8 cellular contexts compared by ENCODE assay signal in the genomic region with DNA sequence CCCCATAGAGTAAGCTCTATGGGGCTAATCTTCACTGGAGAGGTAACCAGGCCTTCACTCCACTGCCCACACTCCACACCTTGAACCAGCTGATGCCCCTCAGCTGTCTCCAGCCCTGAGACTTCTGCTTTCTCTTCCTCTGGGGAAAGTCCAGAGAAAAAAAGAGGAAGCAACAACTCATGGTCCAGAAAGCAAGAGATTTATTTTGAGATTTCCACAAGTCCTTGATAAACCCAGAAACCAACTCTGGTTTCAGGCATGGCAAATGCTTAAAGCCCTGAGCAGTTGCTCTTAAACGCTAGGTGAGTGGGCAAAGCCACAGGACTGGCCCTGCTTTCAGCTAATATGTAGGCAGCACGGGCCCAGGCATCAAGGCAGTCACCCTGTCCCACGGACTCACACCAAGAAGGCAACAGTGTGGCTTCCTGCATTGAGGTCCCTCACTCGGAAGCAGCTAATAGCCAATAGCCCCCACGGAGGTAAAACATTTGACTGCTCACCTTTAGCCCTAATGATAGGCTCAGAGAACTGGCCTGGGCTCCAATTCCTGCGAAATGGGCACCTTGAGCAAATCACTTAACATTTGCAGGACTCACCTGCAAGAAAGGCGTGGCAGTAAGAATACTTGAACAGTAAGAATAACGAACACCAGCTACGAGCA. TPM values are rescaled to one million over a fixed set of nuclear protein-coding genes. Genes with fewer than 3 reads are reported as not detected.
A peak's percentile ranks its signal among the peaks of the same experiment; 100 is the strongest.
DNase-seq lines count a peak whose midpoint lies in the region; ATAC-seq and TF ChIP-seq lines count a peak whose summit lies in the region.

No MANE protein-coding gene starts in this region.

- ATAC-seq in GM19467 (IDR thresholded peaks at IDR 0.05; ENCODE audit: unreplicated experiment) (peak; percentile 43), HG03354 (IDR thresholded peaks at IDR 0.05; ENCODE audit: poor library complexity, severe bottlenecking, unreplicated experiment) (peak; percentile 54)

- intact Hi-C loops in sigmoid colon (cut with DNase I), result no loop called here

- no peak for TF ChIP-seq POLR2A in sigmoid colon (IDR thresholded peaks at IDR 0.05)

- 76 to 83% methylated on average over 9 of the region's 9 CpGs for WGBS in sigmoid colon, 2 donors

- no peak overlapping the region for H3K4me3 ChIP-seq in sigmoid colon

- H3K27ac Mint-ChIP-seq in activated naive CD8-positive, alpha-beta T cell treated with anti-CD3 and anti-CD28 coated beads for 36 hours, result peak overlapping the region; percentile 30

- no peaks in the 10 kb centered on the region for H3K27me3 Mint-ChIP-seq in activated naive CD8-positive, alpha-beta T cell treated with anti-CD3 and anti-CD28 coated beads for 36 hours

- no peaks in the 10 kb centered on the region for H3K9me3 ChIP-seq in sigmoid colon

- H3K4me1 Mint-ChIP-seq in activated naive CD8-positive, alpha-beta T cell treated with anti-CD3 and anti-CD28 coated beads for 36 hours, result peaks cover 17% of the 10 kb centered on the region

- DNase-seq in GF-D8 (lab: John Stamatoyannopoulos, UW) (peak; percentile 67), kidney glomerular epithelial cell (lab: John Stamatoyannopoulos, UW) (no peak), NCI-H2107 treated with DMSO at 0.1 percent for 48 hours (lab: John Stamatoyannopoulos, UW; ENCODE audit: unreplicated experiment) (no peak), sigmoid colon (no peak)
- DNase-seq in activated naive CD8-positive, alpha-beta T cell treated with anti-CD3 and anti-CD28 coated beads for 36 hours, result no peak
- no peak for DNase-seq in stimulated activated CD4-positive, alpha-beta T cell treated with anti-CD3 and anti-CD28 coated beads, Interleukin-4, amount 100 ng/mL, for 4 hours

- H3K36me3 Mint-ChIP-seq in activated naive CD8-positive, alpha-beta T cell treated with anti-CD3 and anti-CD28 coated beads for 36 hours, result peaks cover 16% of the 10 kb centered on the region

- H3K27ac ChIP-seq in sigmoid colon, result no peak overlapping the region

- no peaks in the 10 kb centered on the region for H3K9me3 Mint-ChIP-seq in activated naive CD8-positive, alpha-beta T cell treated with anti-CD3 and anti-CD28 coated beads for 36 hours

- H3K4me3 Mint-ChIP-seq in activated naive CD8-positive, alpha-beta T cell treated with anti-CD3 and anti-CD28 coated beads for 36 hours, result no peak overlapping the region

- TF ChIP-seq EP300 in sigmoid colon (IDR thresholded peaks at IDR 0.05), result no peak

- TF ChIP-seq CTCF in sigmoid colon (IDR thresholded peaks at IDR 0.05), result no peak

- peaks cover 2 to 18% (median 14%) of the 10 kb centered on the region in 4 donors for H3K4me1 ChIP-seq in sigmoid colon

- H3K36me3 ChIP-seq in sigmoid colon, result peaks cover 0 to 39% (median 19%) of the 10 kb centered on the region in 4 donors

- no peaks in the 10 kb centered on the region for H3K27me3 ChIP-seq in sigmoid colon

RNA-seq across cellular contexts. Expression of gene CYB561A3, which starts 4.3 kb away (rescaled TPM):
- 10 to 100 TPM; 41.1 to 41.6 TPM for total RNA-seq in activated naive CD8-positive, alpha-beta T cell treated with anti-CD3 and anti-CD28 coated beads for 36 hours
- total RNA-seq in sigmoid colon, result 10 to 100 TPM; 17.3 to 39.6 (median 30.5) TPM
- polyA plus RNA-seq in sigmoid colon, result 10 to 100 TPM; 35.1 to 66.2 (median 39.6) TPM

RNA-seq across cellular contexts. Expression of gene TMEM138, which starts 4.8 kb away (rescaled TPM):
- total RNA-seq in activated naive CD8-positive, alpha-beta T cell treated with anti-CD3 and anti-CD28 coated beads for 36 hours, result 10 to 100 TPM; 57.6 to 64.1 TPM
- 10 to 100 TPM; 13.5 to 33.8 (median 21.0) TPM for total RNA-seq in sigmoid colon
- 10 to 100 TPM; 12.6 to 39.9 (median 19.4) TPM for polyA plus RNA-seq in sigmoid colon

RNA-seq across cellular contexts. Expression of gene TKFC, which starts 24.3 kb away (rescaled TPM):
- total RNA-seq in activated naive CD8-positive, alpha-beta T cell treated with anti-CD3 and anti-CD28 coated beads for 36 hours, result 10 to 100 TPM; 70.0 to 70.3 TPM
- 10 to 100 TPM; 10.8 to 12.0 (median 11.8) TPM for total RNA-seq in sigmoid colon
- 10 to 100 TPM; 14.4 to 40.0 (median 29.4) TPM for polyA plus RNA-seq in sigmoid colon

RNA-seq across cellular contexts. Expression of gene DDB1, which starts 24.5 kb away (rescaled TPM):
- 100 to 1,000 TPM; 308 to 315 TPM for total RNA-seq in activated naive CD8-positive, alpha-beta T cell treated with anti-CD3 and anti-CD28 coated beads for 36 hours
- total RNA-seq in sigmoid colon, result 100 to 1,000 TPM; 101 to 108 (median 105) TPM
- polyA plus RNA-seq in sigmoid colon, result 100 to 1,000 TPM in 1 of 3 donors, 10 to 100 TPM in 2; 68.2 to 120 (median 75.1) TPM

RNA-seq across cellular contexts. Expression of gene TMEM216, which starts 35.0 kb away (rescaled TPM):
- 10 to 100 TPM; 12.6 to 14.0 TPM for total RNA-seq in activated naive CD8-positive, alpha-beta T cell treated with anti-CD3 and anti-CD28 coated beads for 36 hours
- total RNA-seq in sigmoid colon, result 10 to 100 TPM in 3 of 4 donors, 1 to 10 TPM in 1; 6.9 to 17.6 (median 12.0) TPM
- polyA plus RNA-seq in sigmoid colon, result 10 to 100 TPM; 12.5 to 14.4 (median 14.1) TPM

Comparison
In these comparisons a context has a peak if more than half of its experiments do, and no peak if none do; other contexts are left out.
1. RNA of gene TKFC, which starts 24.3 kb away (total RNA-seq): 70.0 to 70.3 TPM in activated naive CD8-positive, alpha-beta T cell treated with anti-CD3 and anti-CD28 coated beads for 36 hours; 10.8 to 12.0 TPM in sigmoid colon; every median in the first group is over 4 times any median in the second.